8 cellular contexts compared by ENCODE assay signal in genomic region chrX:19682712-19683331, GRCh38.
DNase-seq lines count a peak whose midpoint lies in the region; ATAC-seq lines count a peak whose summit lies in the region.

No MANE protein-coding gene starts in this region.

- no peak overlapping the region for H3K4me3 ChIP-seq in skeletal muscle cell (ENCODE audit: low read depth, low read length)

- ATAC-seq in GM18868 (IDR thresholded peaks at IDR 0.05; ENCODE audit: unreplicated experiment) (peak; percentile 77), HG03045 (IDR thresholded peaks at IDR 0.05; ENCODE audit: unreplicated experiment) (peak; percentile 81), left cardiac atrium (peak; percentile 88 to 98)

- intact Hi-C loops in left cardiac atrium (cut with DNase I): no loop called here

- DNase-seq in RPMI7951 (ENCODE audit: low read depth): peak; percentile 88
- peak; percentile 60 for DNase-seq in activated naive CD4-positive, alpha-beta T cell treated with anti-CD3 and anti-CD28 coated beads, Interleukin-2, amount 50 U/mL, for 16 hours
- DNase-seq in left cardiac atrium: peak; percentile 71
- peak; percentile 84 for DNase-seq in skeletal muscle cell (ENCODE audit: low read depth)
- no peak for DNase-seq in NCI-H2081 treated with DMSO at 0.1 percent for 48 hours (lab: John Stamatoyannopoulos, UW)
- DNase-seq in NCI-H2196 treated with DMSO at 0.1 percent for 48 hours (lab: John Stamatoyannopoulos, UW; ENCODE audit: unreplicated experiment): no peak

Comparison
In these comparisons a context has a peak if more than half of its experiments do, and no peak if none do; other contexts are left out.
1. DNase-seq: peak in RPMI7951 (single experiment), activated naive CD4-positive, alpha-beta T cell treated with anti-CD3 and anti-CD28 coated beads, Interleukin-2, amount 50 U/mL, for 16 hours (single experiment), left cardiac atrium (single experiment) and skeletal muscle cell (single experiment); none in NCI-H2081 treated with DMSO at 0.1 percent for 48 hours (single experiment) and NCI-H2196 treated with DMSO at 0.1 percent for 48 hours (single experiment).
2. Peak in every context shown above with its lines, with median percentiles within 50 percentile points of each other: ATAC-seq.